ENCODE assay signal across 9 cellular contexts in genomic region chr15:58182460-58183163, GRCh38. TPM values are rescaled to one million over a fixed set of nuclear protein-coding genes. Genes with fewer than 3 reads are reported as not detected.
DNase-seq lines count a peak whose midpoint lies in the region; ATAC-seq and TF ChIP-seq lines count a peak whose summit lies in the region.
"Had no signal": no experiment of that assay in that cellular context is flagged by ENCODE, and none has a peak within 500 bp of the region (broad histone marks: within the 10 kb centered on the region; RNA-seq: fewer than 3 reads in every experiment).

No MANE protein-coding gene starts in this region.

- H3K27ac Mint-ChIP-seq in activated naive CD8-positive, alpha-beta T cell treated with anti-CD3 and anti-CD28 coated beads, Interleukin-2, amount 10 ng/mL, durations not matched to agents 7 days and 5 days = no peak overlapping the region
- no peak overlapping the region for H3K27ac Mint-ChIP-seq in activated T-helper 1 cell treated with anti-CD3 and anti-CD28 coated beads, Interleukin-12 subunit alpha, Interleukin-12 subunit beta, Interleukin-2, Interleukin-4 antibody, amounts not matched to agents 30 ng/mL and 10 ng/mL and 1 ng/mL, durations not matched to agents 14 hours and 24 hours and 36 hours
- H3K27ac Mint-ChIP-seq: naive B cell had no signal

- peak; percentile 70 for ATAC-seq in activated naive CD8-positive, alpha-beta T cell treated with anti-CD3 and anti-CD28 coated beads, Interleukin-2, amount 10 ng/mL, durations not matched to agents 7 days and 5 days (ENCODE audit: low read depth)
- ATAC-seq in left cardiac atrium (peak; percentile 91 to 92), HG03565 (IDR thresholded peaks at IDR 0.05; ENCODE audit: unreplicated experiment) (no peak)

- no peak overlapping the region for H3K9ac ChIP-seq in OCI-LY3 (ENCODE audit: low read length)

- intact Hi-C loops in left cardiac atrium (cut with DNase I) = loop anchor here in 1 of 2 donors (5.0 to 10.0 kb wide), 5 partner anchors 68 to 450 kb away; no protein-coding TSS in a partner anchor
- intact Hi-C loops in activated T-helper 1 cell treated with anti-CD3 and anti-CD28 coated beads, Interleukin-12 subunit alpha, Interleukin-12 subunit beta, Interleukin-2, Interleukin-4 antibody, amounts not matched to agents 30 ng/mL and 10 ng/mL and 1 ng/mL, durations not matched to agents 14 hours and 24 hours and 36 hours (cut with micrococcal nuclease) = loop anchor here (1.0 to 5.0 kb wide), 4 partner anchors 110 to 624 kb away; no protein-coding TSS in a partner anchor

- 0 out of 2 replicates have a peak overlapping the region, but pooled peaks have one; percentile 47 for H2AFZ ChIP-seq in OCI-LY3 (ENCODE audit: low read depth, low read length)

- peak overlapping the region; percentile 50; the same call in 1 of the 2 replicates for H3K4me2 ChIP-seq in OCI-LY3 (ENCODE audit: low read length)

- H3K4me3 Mint-ChIP-seq in activated naive CD8-positive, alpha-beta T cell treated with anti-CD3 and anti-CD28 coated beads, Interleukin-2, amount 10 ng/mL, durations not matched to agents 7 days and 5 days = no peak overlapping the region
- H3K4me3 Mint-ChIP-seq in activated T-helper 1 cell treated with anti-CD3 and anti-CD28 coated beads, Interleukin-12 subunit alpha, Interleukin-12 subunit beta, Interleukin-2, Interleukin-4 antibody, amounts not matched to agents 30 ng/mL and 10 ng/mL and 1 ng/mL, durations not matched to agents 14 hours and 24 hours and 36 hours = no peak overlapping the region
- H3K4me3 Mint-ChIP-seq: naive B cell had no signal

- no peaks in the 10 kb centered on the region for H3K79me2 ChIP-seq in OCI-LY3 (ENCODE audit: low read length)

- H3K9me3 Mint-ChIP-seq in activated naive CD8-positive, alpha-beta T cell treated with anti-CD3 and anti-CD28 coated beads, Interleukin-2, amount 10 ng/mL, durations not matched to agents 7 days and 5 days = no peaks in the 10 kb centered on the region
- H3K9me3 Mint-ChIP-seq in activated T-helper 1 cell treated with anti-CD3 and anti-CD28 coated beads, Interleukin-12 subunit alpha, Interleukin-12 subunit beta, Interleukin-2, Interleukin-4 antibody, amounts not matched to agents 30 ng/mL and 10 ng/mL and 1 ng/mL, durations not matched to agents 14 hours and 24 hours and 36 hours = no peaks in the 10 kb centered on the region

- H4K20me1 ChIP-seq in OCI-LY3 (ENCODE audit: insufficient read depth, low read length) = no peaks in the 10 kb centered on the region

- H3K36me3 ChIP-seq in OCI-LY3 (replicated peaks; ENCODE audit: low read depth, low read length) = no peaks in the 10 kb centered on the region

- peak; percentile 81 for DNase-seq in D341Med (ENCODE audit: low spot score)
- peak; percentile 72 for DNase-seq in HEK293T (ENCODE audit: extremely low spot score)
- peak; percentile 39 for DNase-seq in activated naive CD8-positive, alpha-beta T cell treated with anti-CD3 and anti-CD28 coated beads, Interleukin-2, amount 10 ng/mL, durations not matched to agents 7 days and 5 days
- peak; percentile 55 for DNase-seq in left cardiac atrium
- DNase-seq in pulmonary artery endothelial cell (ENCODE audit: low read depth, low spot score) = peak; percentile 22
- DNase-seq in activated T-helper 1 cell treated with anti-CD3 and anti-CD28 coated beads, Interleukin-12 subunit alpha, Interleukin-12 subunit beta, Interleukin-2, Interleukin-4 antibody, amounts not matched to agents 30 ng/mL and 10 ng/mL and 1 ng/mL, durations not matched to agents 14 hours and 24 hours and 36 hours (ENCODE audit: low spot score) = no peak
- DNase-seq: naive B cell had no signal

- no peak overlapping the region for H3K27ac ChIP-seq in OCI-LY3 (ENCODE audit: low read length)

- CTCF ChIA-PET in HEK293T (lab: Yijun Ruan, JAX) = interaction anchor here (0.6 to 1.8 kb wide), 5 partner anchors 16 to 323 kb away, joined by 3 to 12 read pairs (median 3); no protein-coding TSS in a partner anchor

- H3K4me1 ChIP-seq in OCI-LY3 (ENCODE audit: low read length) = peaks cover 5% of the 10 kb centered on the region

- POLR2A ChIA-PET in HEK293T (lab: Yijun Ruan, JAX) = no interaction called here
- POLR2A ChIA-PET in activated naive CD8-positive, alpha-beta T cell treated with anti-CD3 and anti-CD28 coated beads, Interleukin-2, amount 10 ng/mL, durations not matched to agents 7 days and 5 days (lab: Charles Lee) = no interaction called here

- H3K9me3 ChIP-seq in OCI-LY3 (ENCODE audit: insufficient read depth, low read length) = no peaks in the 10 kb centered on the region

- no peak overlapping the region for H3K4me3 ChIP-seq in OCI-LY3 (ENCODE audit: low read length)

- H3K27me3 Mint-ChIP-seq in activated naive CD8-positive, alpha-beta T cell treated with anti-CD3 and anti-CD28 coated beads, Interleukin-2, amount 10 ng/mL, durations not matched to agents 7 days and 5 days = peaks cover 28% of the 10 kb centered on the region
- H3K27me3 Mint-ChIP-seq in activated T-helper 1 cell treated with anti-CD3 and anti-CD28 coated beads, Interleukin-12 subunit alpha, Interleukin-12 subunit beta, Interleukin-2, Interleukin-4 antibody, amounts not matched to agents 30 ng/mL and 10 ng/mL and 1 ng/mL, durations not matched to agents 14 hours and 24 hours and 36 hours (ENCODE audit: insufficient read depth) = peaks cover 24% of the 10 kb centered on the region

- peaks cover 5% of the 10 kb centered on the region for H3K4me1 Mint-ChIP-seq in activated naive CD8-positive, alpha-beta T cell treated with anti-CD3 and anti-CD28 coated beads, Interleukin-2, amount 10 ng/mL, durations not matched to agents 7 days and 5 days
- H3K4me1 Mint-ChIP-seq in activated T-helper 1 cell treated with anti-CD3 and anti-CD28 coated beads, Interleukin-12 subunit alpha, Interleukin-12 subunit beta, Interleukin-2, Interleukin-4 antibody, amounts not matched to agents 30 ng/mL and 10 ng/mL and 1 ng/mL, durations not matched to agents 14 hours and 24 hours and 36 hours (ENCODE audit: low read depth) = peaks cover 11% of the 10 kb centered on the region
- H3K4me1 Mint-ChIP-seq: naive B cell had no signal

- no peaks in the 10 kb centered on the region for H3K36me3 Mint-ChIP-seq in activated naive CD8-positive, alpha-beta T cell treated with anti-CD3 and anti-CD28 coated beads, Interleukin-2, amount 10 ng/mL, durations not matched to agents 7 days and 5 days
- no peaks in the 10 kb centered on the region for H3K36me3 Mint-ChIP-seq in activated T-helper 1 cell treated with anti-CD3 and anti-CD28 coated beads, Interleukin-12 subunit alpha, Interleukin-12 subunit beta, Interleukin-2, Interleukin-4 antibody, amounts not matched to agents 30 ng/mL and 10 ng/mL and 1 ng/mL, durations not matched to agents 14 hours and 24 hours and 36 hours (ENCODE audit: low read depth)
- H3K36me3 Mint-ChIP-seq: naive B cell had no signal

- H3K27me3 ChIP-seq in OCI-LY3 (ENCODE audit: low read depth, low read length) = peaks cover 9% of the 10 kb centered on the region

- peak; percentile 86 for TF ChIP-seq CTCF in OCI-LY3 (IDR thresholded peaks at IDR 0.05; ENCODE audit: low read depth, low read length)

TF ChIP-seq in HEK293T, 16 proteins besides CTCF, POLR2A, EP300 and RAD21:
- TF ChIP-seq FOXA1 (IDR thresholded peaks at IDR 0.05) = no peak
- TF ChIP-seq NFRKB (IDR thresholded peaks at IDR 0.05) = no peak
- TF ChIP-seq ZNF384 (IDR thresholded peaks at IDR 0.05) = no peak
- TF ChIP-seq FOXK2 (IDR thresholded peaks at IDR 0.05) = no peak
- TF ChIP-seq ELF4 (IDR thresholded peaks at IDR 0.05) = no peak
- no peak for TF ChIP-seq SUZ12 (IDR thresholded peaks at IDR 0.05)
- TF ChIP-seq FOXM1 (IDR thresholded peaks at IDR 0.05; ENCODE audit: borderline replicate concordance) = no peak
- TF ChIP-seq PKNOX1 (IDR thresholded peaks at IDR 0.05) = no peak
- no peak for TF ChIP-seq L3MBTL2 (conservative IDR thresholded peaks at IDR 0.05)
- TF ChIP-seq HDGF (IDR thresholded peaks at IDR 0.05; ENCODE audit: borderline replicate concordance) = no peak
- TF ChIP-seq ARNT (IDR thresholded peaks at IDR 0.05) = no peak
- TF ChIP-seq BHLHE40 (IDR thresholded peaks at IDR 0.05; ENCODE audit: borderline replicate concordance) = no peak
- no peak for TF ChIP-seq CTBP1 (IDR thresholded peaks at IDR 0.05; ENCODE audit: borderline replicate concordance)
- no peak for TF ChIP-seq LEF1 (IDR thresholded peaks at IDR 0.05; ENCODE audit: borderline replicate concordance)
- no peak for TF ChIP-seq TARDBP (IDR thresholded peaks at IDR 0.05)
- no peak for TF ChIP-seq SP1 (IDR thresholded peaks at IDR 0.05)
TF ChIP-seq in HEK293T: peak in this region for 0.

RNA-seq across cellular contexts. Expression of gene AQP9, which starts 44.4 kb away (rescaled TPM):
- under 1 TPM; 0.20 to 0.30 TPM for total RNA-seq in activated naive CD8-positive, alpha-beta T cell treated with anti-CD3 and anti-CD28 coated beads, Interleukin-2, amount 10 ng/mL, durations not matched to agents 7 days and 5 days
- total RNA-seq in left cardiac atrium = 1 to 10 TPM; 1.6 to 2.9 TPM
- total RNA-seq in pulmonary artery endothelial cell = not detected in 2 replicates
- 0.07 TPM in 1 of 2 replicates, not detected in the other for total RNA-seq in activated T-helper 1 cell treated with anti-CD3 and anti-CD28 coated beads, Interleukin-12 subunit alpha, Interleukin-12 subunit beta, Interleukin-2, Interleukin-4 antibody, amounts not matched to agents 30 ng/mL and 10 ng/mL and 1 ng/mL, durations not matched to agents 14 hours and 24 hours and 36 hours
